ENCODE assay signal across 19 cellular contexts in genomic region chr12:65606008-65606766, GRCh38.
DNase-seq lines count a peak whose midpoint lies in the region; ATAC-seq and TF ChIP-seq lines count a peak whose summit lies in the region.
"Had no signal": no experiment of that assay in that cellular context is flagged by ENCODE, and none has a peak within 500 bp of the region (broad histone marks: within the 10 kb centered on the region; RNA-seq: fewer than 3 reads in every experiment).

No MANE protein-coding gene starts in this region.

- H3K36me3 ChIP-seq in Panc1 (ENCODE audit: control insufficient read depth, insufficient read depth, low read length) (no peaks in the 10 kb centered on the region), fibroblast of lung (ENCODE audit: control insufficient read depth, insufficient read depth, low read length) (no peaks in the 10 kb centered on the region), skeletal muscle satellite cell (ENCODE audit: insufficient read depth, low read length) (peaks cover 14% of the 10 kb centered on the region), BE2C (no peaks in the 10 kb centered on the region)
- H3K36me3 ChIP-seq: HAP-1, lower lobe of right lung had no signal

- intact Hi-C loops in Panc1 (cut with micrococcal nuclease; ENCODE audit: unreplicated experiment), result loop anchor here (10.0 kb wide), 2 partner anchors 139 to 269 kb away; no protein-coding TSS in a partner anchor

- no peak for ATAC-seq in Panc1
- ATAC-seq: lower lobe of right lung; stimulated activated naive B cell treated with anti-CD40 and anti-IgM and Interleukin-4, amounts not matched to agents 10 μg/mL and 1 μg/mL and 100 μg/mL, for 72 hours had no signal

- H3K27ac ChIP-seq in Panc1 (ENCODE audit: low read length), result peak overlapping the region; percentile 72
- peak overlapping the region; percentile 0 for H3K27ac ChIP-seq in fibroblast of lung (ENCODE audit: insufficient read depth, low read length)
- H3K27ac ChIP-seq: lower lobe of right lung had no signal

- CTCF ChIA-PET in HEK293T (lab: Yijun Ruan, JAX), result interaction anchor here (0.7 to 1.3 kb wide), 4 partner anchors 10 to 74 kb away, joined by 3 to 4 read pairs (median 3); no protein-coding TSS in a partner anchor
- CTCF ChIA-PET in Panc1 (lab: Charles Lee), result no interaction called here

- DNase-seq in HEK293T (ENCODE audit: extremely low spot score) (peak; percentile 67), Panc1 (ENCODE audit: low read depth, low spot score) (no peak), fibroblast of lung (ENCODE audit: low read depth in 2 of 2) (no peak), NCI-H187 (lab: John Stamatoyannopoulos, UW) (no peak), BE2C (no peak)
- DNase-seq in activated T-cell treated with anti-CD3 and anti-CD28 coated beads, Interleukin-2, amount 50 U/mL, for 1 hour, result no peak
- DNase-seq: activated B cell treated with CpG ODN at 0.5 μM for 24 hours; activated CD4-positive, alpha-beta memory T cell treated with anti-CD3 and anti-CD28 coated beads for 36 hours; activated gamma-delta T cell treated with Interleukin-2 at 50 U/mL for 16 hours; immature natural killer cell; Karpas-422; lower lobe of right lung; NCI-H2029; NCI-H226; stimulated activated CD4-positive, alpha-beta T cell treated with anti-CD3 and anti-CD28 coated beads, Interleukin-2, amount 100 ng/mL, for 48 hours; stimulated activated naive B cell treated with anti-CD40 and anti-IgM and Interleukin-4, amounts not matched to agents 10 μg/mL and 1 μg/mL and 100 μg/mL, for 72 hours; T-helper 9 cell had no signal

- peaks cover 12% of the 10 kb centered on the region for H3K79me2 ChIP-seq in fibroblast of lung (ENCODE audit: control insufficient read depth, insufficient read depth, low read length)

- H3K9me3 ChIP-seq in Panc1 (ENCODE audit: control insufficient read depth, insufficient read depth, low read depth, low read length), result peaks cover 28% of the 10 kb centered on the region; the same call in 1 of the 2 replicates
- H3K9me3 ChIP-seq in fibroblast of lung (ENCODE audit: control insufficient read depth, insufficient read depth, low read depth, low read length), result no peaks in the 10 kb centered on the region
- H3K9me3 ChIP-seq in skeletal muscle satellite cell (replicated peaks; ENCODE audit: low read length), result no peaks in the 10 kb centered on the region
- no peaks in the 10 kb centered on the region for H3K9me3 ChIP-seq in BE2C
- H3K9me3 ChIP-seq: HAP-1, lower lobe of right lung had no signal

- TF ChIP-seq CTCF in Panc1 (IDR thresholded peaks at IDR 0.05), result no peak
- TF ChIP-seq CTCF in fibroblast of lung (conservative IDR thresholded peaks at IDR 0.05 in 1 of 2, IDR thresholded peaks at IDR 0.05 in 1 of 2; ENCODE audit: low read depth in 1 of 2, low read length in 2 of 2), result no peak
- TF ChIP-seq CTCF in BE2C (IDR thresholded peaks at IDR 0.05; ENCODE audit: low read depth, low read length), result no peak

- no peak overlapping the region for H2AFZ ChIP-seq in fibroblast of lung (ENCODE audit: low read length)

- no peaks in the 10 kb centered on the region for H4K20me1 ChIP-seq in fibroblast of lung (ENCODE audit: control insufficient read depth, extremely low read depth, insufficient read depth, low read length)

- in situ Hi-C loops in Panc1 (cut with HindIII; ENCODE audit: low pct_unique_long_range_greater_than_20kb, low sequenced_read_pairs), result no loop called here

- H3K9ac ChIP-seq in fibroblast of lung (ENCODE audit: insufficient read depth, low read length) (no peak overlapping the region), skeletal muscle satellite cell (ENCODE audit: low read depth, low read length) (peak overlapping the region; percentile 96)

- no peak overlapping the region for H3K4me3 ChIP-seq in Panc1 (ENCODE audit: low read depth in 2 of 2, low read length in 2 of 2)
- H3K4me3 ChIP-seq in fibroblast of lung (replicated peaks in 1 of 4; ENCODE audit: control extremely low read depth in 1 of 4, insufficient read depth in 1 of 4, low read depth in 3 of 4, low read length in 4 of 4), result no peak overlapping the region
- peak overlapping the region; percentile 17 for H3K4me3 ChIP-seq in skeletal muscle satellite cell (ENCODE audit: low read length)
- H3K4me3 ChIP-seq in BE2C (ENCODE audit: low read depth, low read length), result no peak overlapping the region
- H3K4me3 ChIP-seq: HAP-1, lower lobe of right lung had no signal

- POLR2A ChIA-PET in HEK293T (lab: Yijun Ruan, JAX), result no interaction called here
- POLR2A ChIA-PET in Panc1 (lab: Charles Lee), result no interaction called here

- no peaks in the 10 kb centered on the region for H3K27me3 ChIP-seq in Panc1 (ENCODE audit: control insufficient read depth, insufficient read depth, low read length)
- H3K27me3 ChIP-seq in fibroblast of lung (ENCODE audit: control insufficient read depth, insufficient read depth, low read length), result no peaks in the 10 kb centered on the region
- H3K27me3 ChIP-seq in skeletal muscle satellite cell (ENCODE audit: control insufficient read depth, insufficient read depth, low read length), result no peaks in the 10 kb centered on the region
- no peaks in the 10 kb centered on the region for H3K27me3 ChIP-seq in BE2C

- H3K4me1 ChIP-seq in Panc1 (ENCODE audit: control insufficient read depth, insufficient read depth, low read length), result peaks cover 34% of the 10 kb centered on the region
- peaks cover 25% of the 10 kb centered on the region for H3K4me1 ChIP-seq in fibroblast of lung (ENCODE audit: control insufficient read depth, extremely low read depth, insufficient read depth, low read length)
- peaks cover 81% of the 10 kb centered on the region for H3K4me1 ChIP-seq in skeletal muscle satellite cell (ENCODE audit: control insufficient read depth, insufficient read depth, low read length)
- no peaks in the 10 kb centered on the region for H3K4me1 ChIP-seq in BE2C
- H3K4me1 ChIP-seq: HAP-1 had no signal

- H3K4me2 ChIP-seq in fibroblast of lung (ENCODE audit: extremely low read depth, insufficient read depth, low read length), result no peak overlapping the region
- H3K4me2 ChIP-seq in skeletal muscle satellite cell (ENCODE audit: low read length), result no peak overlapping the region

- BruUV-seq in Panc1 (replicated peaks; lab: Mats Ljungman, UMichigan), result no TSS peak

TF ChIP-seq in HEK293T, 16 proteins besides CTCF, POLR2A, EP300 and RAD21:
- TF ChIP-seq ELF4 (IDR thresholded peaks at IDR 0.05) (no peak), LEF1 (IDR thresholded peaks at IDR 0.05; ENCODE audit: borderline replicate concordance) (no peak), ARNT (IDR thresholded peaks at IDR 0.05) (peak; percentile 71; the same call in 1 of the 2 replicates), TARDBP (IDR thresholded peaks at IDR 0.05) (0 out of 2 replicates have a peak, but pooled peaks have one; percentile 58), ZNF384 (IDR thresholded peaks at IDR 0.05) (0 out of 2 replicates have a peak, but pooled peaks have one; percentile 41), NFRKB (IDR thresholded peaks at IDR 0.05) (no peak), FOXM1 (IDR thresholded peaks at IDR 0.05; ENCODE audit: borderline replicate concordance) (peak; percentile 73; the same call in 1 of the 2 replicates), L3MBTL2 (conservative IDR thresholded peaks at IDR 0.05) (no peak), BHLHE40 (IDR thresholded peaks at IDR 0.05; ENCODE audit: borderline replicate concordance) (no peak), CTBP1 (IDR thresholded peaks at IDR 0.05; ENCODE audit: borderline replicate concordance) (peak; percentile 99), HDGF (IDR thresholded peaks at IDR 0.05; ENCODE audit: borderline replicate concordance) (no peak), FOXA1 (IDR thresholded peaks at IDR 0.05) (peak; percentile 85), SUZ12 (IDR thresholded peaks at IDR 0.05) (no peak), SP1 (IDR thresholded peaks at IDR 0.05) (no peak), PKNOX1 (IDR thresholded peaks at IDR 0.05) (peak; percentile 91), FOXK2 (IDR thresholded peaks at IDR 0.05) (no peak)
